Comparison of ENCODE assay signal across 19 cellular contexts in genomic region chr3:130825762-130826297, GRCh38.
"Had no signal": no experiment of that assay in that cellular context is flagged by ENCODE, and none has a peak within 500 bp of the region (broad histone marks: within the 10 kb centered on the region; RNA-seq: fewer than 3 reads in every experiment).

No MANE protein-coding gene starts in this region.

- H3K27ac Mint-ChIP-seq: activated CD8-positive, alpha-beta T cell treated with anti-CD3 and anti-CD28 coated beads for 36 hours; activated naive CD8-positive, alpha-beta T cell treated with anti-CD3 and anti-CD28 coated beads, Interleukin-2, amount 10 ng/mL, durations not matched to agents 7 days and 5 days had no signal

- H3K4me1 Mint-ChIP-seq: activated naive CD8-positive, alpha-beta T cell treated with anti-CD3 and anti-CD28 coated beads, Interleukin-2, amount 10 ng/mL, durations not matched to agents 7 days and 5 days had no signal

- H3K9me3 ChIP-seq: breast epithelium had no signal

- H3K27me3 ChIP-seq: breast epithelium had no signal

- DNase-seq: activated CD4-positive, alpha-beta T cell treated with anti-CD3 and anti-CD28 coated beads for 4 hours; activated CD8-positive, alpha-beta memory T cell treated with anti-CD3 and anti-CD28 coated beads, Interleukin-2, amount 50 U/mL, for 4 hours; activated CD8-positive, alpha-beta T cell treated with anti-CD3 and anti-CD28 coated beads for 36 hours; activated naive CD4-positive, alpha-beta T cell treated with anti-CD3 and anti-CD28 coated beads, Interleukin-2, amount 50 U/mL, for 16 hours; activated naive CD8-positive, alpha-beta T cell treated with anti-CD3 and anti-CD28 coated beads, Interleukin-2, amount 10 ng/mL, durations not matched to agents 7 days and 5 days; aorta; caudate nucleus; MM.1S; NCI-H1105; NCI-H1436; NCI-H1694 treated with DMSO at 0.1 percent for 48 hours; NCI-H2029 treated with DMSO at 0.1 percent for 48 hours; NCI-H446; NCI-H524; SIG-M5; SW 1271 had no signal

- H3K9me3 Mint-ChIP-seq: activated CD8-positive, alpha-beta T cell treated with anti-CD3 and anti-CD28 coated beads for 36 hours; activated naive CD8-positive, alpha-beta T cell treated with anti-CD3 and anti-CD28 coated beads, Interleukin-2, amount 10 ng/mL, durations not matched to agents 7 days and 5 days had no signal

- ATAC-seq: activated CD4-positive, CD25-positive, alpha-beta regulatory T cell treated with anti-CD3 and anti-CD28 coated beads, Interleukin-2, amount 50 U/mL, for 24 hours; activated CD8-positive, alpha-beta T cell treated with anti-CD3 and anti-CD28 coated beads for 36 hours had no signal

- H3K36me3 Mint-ChIP-seq: activated naive CD8-positive, alpha-beta T cell treated with anti-CD3 and anti-CD28 coated beads, Interleukin-2, amount 10 ng/mL, durations not matched to agents 7 days and 5 days had no signal

- H3K27ac ChIP-seq: breast epithelium, SK-N-MC had no signal

- H3K4me3 Mint-ChIP-seq: activated CD8-positive, alpha-beta T cell treated with anti-CD3 and anti-CD28 coated beads for 36 hours; activated naive CD8-positive, alpha-beta T cell treated with anti-CD3 and anti-CD28 coated beads, Interleukin-2, amount 10 ng/mL, durations not matched to agents 7 days and 5 days had no signal

- H3K4me3 ChIP-seq: breast epithelium, SK-N-MC had no signal

- H3K4me1 ChIP-seq: breast epithelium had no signal

- H3K36me3 ChIP-seq: breast epithelium had no signal
